30 cellular contexts compared by ENCODE assay signal in genomic region chr2:20691076-20691708, GRCh38. TPM values are rescaled to one million over a fixed set of nuclear protein-coding genes. Genes with fewer than 3 reads are reported as not detected.
"Had no signal": no experiment of that assay in that cellular context is flagged by ENCODE, and none has a peak within 500 bp of the region (broad histone marks: within the 10 kb centered on the region; RNA-seq: fewer than 3 reads in every experiment).

No MANE protein-coding gene starts in this region.

- H3K9me3 ChIP-seq: pancreas, suprapubic skin, transverse colon, upper lobe of right lung, uterus had no signal

- H3K4me1 ChIP-seq: heart right ventricle, pancreas, suprapubic skin, uterus had no signal

- H3K4me2 ChIP-seq: smooth muscle cell had no signal

- H3K36me3 ChIP-seq: uterus had no signal

- ATAC-seq: esophagus mucosa; heart right ventricle; naive thymus-derived CD8-positive, alpha-beta T cell; pancreas; sciatic nerve; stimulated activated memory B cell treated with anti-CD40 and anti-IgM and Interleukin-4, amounts not matched to agents 10 μg/mL and 1 μg/mL and 100 μg/mL, for 72 hours; upper lobe of right lung had no signal

- H3K27me3 ChIP-seq: dorsolateral prefrontal cortex, heart right ventricle, pancreas, suprapubic skin, transverse colon, upper lobe of right lung, uterus had no signal

- DNase-seq: caudate nucleus; cerebellar nuclear complex; dorsolateral prefrontal cortex; effector CD4-positive, alpha-beta T cell; glutamatergic neuron; heart right ventricle; hypothalamus; immature natural killer cell; islet precursor cell; kidney glomerular epithelial cell; mesendoderm; midbrain; naive thymus-derived CD8-positive, alpha-beta T cell; occipital lobe; pancreas; retina; stimulated activated CD4-positive, alpha-beta T cell treated with anti-CD3 and anti-CD28 coated beads, Interleukin-12 subunit alpha, Interleukin-12 subunit beta, amount 100 ng/mL, for 4 hours; stimulated activated CD4-positive, alpha-beta T cell treated with anti-CD3 and anti-CD28 coated beads, Interleukin-1b, Interleukin-23, amount 100 ng/mL, for 48 hours; stimulated activated CD4-positive, alpha-beta T cell treated with anti-CD3 and anti-CD28 coated beads, Interleukin-4, amount 100 ng/mL, for 24 hours; transverse colon; upper lobe of right lung; uterus had no signal

- H3K27ac ChIP-seq: dorsolateral prefrontal cortex, epithelial cell of prostate, heart right ventricle, pancreas, suprapubic skin, transverse colon, upper lobe of right lung, uterus had no signal

- H3K4me3 ChIP-seq: dorsolateral prefrontal cortex, heart right ventricle, pancreas, smooth muscle cell, suprapubic skin, transverse colon, upper lobe of right lung, uterus had no signal

RNA-seq across cellular contexts. Expression of gene GDF7, which starts 24.2 kb away (rescaled TPM):
- total RNA-seq: myocyte; naive thymus-derived CD8-positive, alpha-beta T cell had no signal
- polyA plus RNA-seq: fibroblast of lung, immature natural killer cell, smooth muscle cell had no signal
